Comparison of ENCODE assay signal across 8 cellular contexts in the genomic region with DNA sequence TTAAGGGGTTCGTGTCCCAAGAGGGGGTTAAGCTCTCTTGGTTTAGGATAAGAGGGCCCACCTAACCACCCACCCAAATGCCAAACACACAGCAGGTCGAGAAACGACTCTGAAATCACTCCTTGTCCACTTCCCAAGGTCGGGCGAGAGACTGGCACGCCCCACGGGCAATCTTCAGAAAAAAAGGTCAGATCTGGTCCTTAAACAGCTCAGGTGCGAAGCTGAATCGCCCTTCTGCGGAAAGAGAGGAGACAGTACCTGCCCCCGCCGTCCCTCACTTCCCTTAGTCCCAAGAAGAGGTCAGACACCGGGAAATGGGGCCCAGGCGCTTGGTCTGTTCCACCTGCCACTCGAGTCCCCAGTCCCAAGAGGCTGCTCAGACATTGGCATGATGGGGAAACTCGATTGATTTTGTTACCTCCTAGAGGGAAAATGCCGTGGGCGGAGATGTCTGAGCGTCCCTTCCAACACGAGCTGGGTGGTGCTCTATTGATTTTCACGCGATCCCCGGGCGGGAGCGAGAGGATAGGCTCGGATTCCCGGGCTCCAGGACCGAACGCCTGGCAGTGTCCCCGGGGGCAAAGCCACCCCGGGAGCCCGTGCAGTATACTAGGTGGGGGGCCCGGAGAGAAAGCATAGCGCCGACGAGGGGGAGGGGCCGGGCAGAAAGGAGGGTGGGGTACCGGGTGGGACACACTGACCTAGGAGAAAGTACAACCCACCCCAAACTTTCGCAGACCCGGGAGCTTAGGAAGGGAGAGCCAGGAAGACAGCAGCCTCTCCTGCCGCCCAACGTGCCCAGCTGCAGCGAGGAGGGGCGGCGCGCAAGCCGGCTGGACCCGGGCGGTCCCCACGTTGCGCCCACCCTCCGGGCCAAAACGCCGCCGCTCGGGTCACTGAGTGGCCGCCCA. TPM values are rescaled to one million over a fixed set of nuclear protein-coding genes. Genes with fewer than 3 reads are reported as not detected.
DNase-seq lines count a peak whose midpoint lies in the region; ATAC-seq and TF ChIP-seq lines count a peak whose summit lies in the region.

No MANE protein-coding gene starts in this region.

- 2% methylated on average over 47 of the region's 57 CpGs for WGBS in prostate gland

- no peaks in the 10 kb centered on the region for H3K4me1 ChIP-seq in prostate gland (replicated peaks)

- H3K27me3 Mint-ChIP-seq in activated CD8-positive, alpha-beta memory T cell treated with anti-CD3 and anti-CD28 coated beads, Interleukin-2, amount 10 ng/mL, durations not matched to agents 7 days and 5 days = peaks cover 60% of the 10 kb centered on the region

- no peaks in the 10 kb centered on the region for H3K9me3 ChIP-seq in prostate gland

- TF ChIP-seq CTCF in prostate gland (IDR thresholded peaks at IDR 0.05) = no peak

- H3K4me3 ChIP-seq in prostate gland = peak overlapping the region; percentile 38 to 48

- CTCF ChIA-PET in activated CD8-positive, alpha-beta memory T cell treated with anti-CD3 and anti-CD28 coated beads, Interleukin-2, amount 10 ng/mL, durations not matched to agents 7 days and 5 days (lab: Charles Lee) = interaction anchor here (0.6 to 1.8 kb wide), 9 partner anchors 9 to 957 kb away, joined by 3 to 6 read pairs (median 4); no protein-coding TSS in a partner anchor

- no peaks in the 10 kb centered on the region for H3K36me3 ChIP-seq in prostate gland

- H3K36me3 Mint-ChIP-seq in activated CD8-positive, alpha-beta memory T cell treated with anti-CD3 and anti-CD28 coated beads, Interleukin-2, amount 10 ng/mL, durations not matched to agents 7 days and 5 days = no peaks in the 10 kb centered on the region

- DNase-seq in Daoy (ENCODE audit: low read depth) (peak; percentile 59), HT-29 (ENCODE audit: low spot score) (peak; percentile 19), head of caudate nucleus (peak in 30 of 42 donors; percentile 7 to 50 (median 25)), prostate gland (ENCODE audit: low spot score) (no peak), KBM-7 (no peak), HPDE6-E6E7 (ENCODE audit: extremely low spot score) (no peak)
- no peak for DNase-seq in activated CD8-positive, alpha-beta memory T cell treated with anti-CD3 and anti-CD28 coated beads, Interleukin-2, amount 10 ng/mL, durations not matched to agents 7 days and 5 days

- no peak for TF ChIP-seq POLR2A in prostate gland (IDR thresholded peaks at IDR 0.05)

- H3K9me3 Mint-ChIP-seq in activated CD8-positive, alpha-beta memory T cell treated with anti-CD3 and anti-CD28 coated beads, Interleukin-2, amount 10 ng/mL, durations not matched to agents 7 days and 5 days (ENCODE audit: low read depth) = no peaks in the 10 kb centered on the region

- H3K27ac Mint-ChIP-seq in activated CD8-positive, alpha-beta memory T cell treated with anti-CD3 and anti-CD28 coated beads, Interleukin-2, amount 10 ng/mL, durations not matched to agents 7 days and 5 days = no peak overlapping the region

- intact Hi-C loops in head of caudate nucleus (cut with DNase I) (no loop called here), prostate gland (cut with DNase I) (loop anchor here (2.0 kb wide), 1 partner anchor 659 kb away; no protein-coding TSS in a partner anchor)

- ATAC-seq in activated CD8-positive, alpha-beta memory T cell treated with anti-CD3 and anti-CD28 coated beads, Interleukin-2, amount 10 ng/mL, durations not matched to agents 7 days and 5 days = no peak
- ATAC-seq in HG03571 (IDR thresholded peaks at IDR 0.05; ENCODE audit: unreplicated experiment) = no peak

- peak overlapping the region in 1 of 2 donors; percentile 48 for H3K27ac ChIP-seq in prostate gland

- peaks cover 16% of the 10 kb centered on the region for H3K4me1 Mint-ChIP-seq in activated CD8-positive, alpha-beta memory T cell treated with anti-CD3 and anti-CD28 coated beads, Interleukin-2, amount 10 ng/mL, durations not matched to agents 7 days and 5 days

- H3K27me3 ChIP-seq in prostate gland (replicated peaks; ENCODE audit: insufficient read depth) = no peaks in the 10 kb centered on the region

- H3K4me3 Mint-ChIP-seq in activated CD8-positive, alpha-beta memory T cell treated with anti-CD3 and anti-CD28 coated beads, Interleukin-2, amount 10 ng/mL, durations not matched to agents 7 days and 5 days = peak overlapping the region; percentile 53

- in situ Hi-C loops in KBM-7 (cut with MboI; ENCODE audit: low pct_unique_long_range_greater_than_20kb, low sequenced_read_pairs) = no loop called here

RNA-seq across cellular contexts. Expression of a gene that starts 1.1 kb away (rescaled TPM):
- total RNA-seq in Daoy (2014; rRNA removed; shearing (Covaris generic)) = 2.0 and 2.7 TPM in 2 replicates
- 0.97 and 1.1 TPM in 2 replicates for total RNA-seq in HT-29 (2014; rRNA removed; shearing (Covaris generic))
- under 1 TPM in 1 of 2 experiments, not detected in 1; 0.30 TPM for total RNA-seq in activated CD8-positive, alpha-beta memory T cell treated with anti-CD3 and anti-CD28 coated beads, Interleukin-2, amount 10 ng/mL, durations not matched to agents 7 days and 5 days
- total RNA-seq in prostate gland = 10 to 100 TPM in 1 of 2 donors, 1 to 10 TPM in 1; 2.2 to 17.0 TPM

Comparison
In these comparisons a context has a peak if more than half of its experiments do, and no peak if none do; other contexts are left out.
1. DNase-seq: peak in Daoy (single experiment), HT-29 (single experiment) and head of caudate nucleus (30 of 42); none in activated CD8-positive, alpha-beta memory T cell treated with anti-CD3 and anti-CD28 coated beads, Interleukin-2, amount 10 ng/mL, durations not matched to agents 7 days and 5 days (single experiment), prostate gland (single experiment), KBM-7 (single experiment) and HPDE6-E6E7 (single experiment).